In genomic region chr9:136537896-136538598, GRCh38 we compare ENCODE assay signal across 11 cellular contexts. TPM values are rescaled to one million over a fixed set of nuclear protein-coding genes. Genes with fewer than 3 reads are reported as not detected.
DNase-seq lines count a peak whose midpoint lies in the region; ATAC-seq and TF ChIP-seq lines count a peak whose summit lies in the region.
"Had no signal": no experiment of that assay in that cellular context is flagged by ENCODE, and none has a peak within 500 bp of the region (broad histone marks: within the 10 kb centered on the region; RNA-seq: fewer than 3 reads in every experiment).

No MANE protein-coding gene starts in this region.

- H3K27me3 ChIP-seq in heart left ventricle (no peaks in the 10 kb centered on the region), upper lobe of left lung (no peaks in the 10 kb centered on the region)

- DNase-seq in heart left ventricle (no peak), cardiac septum (ENCODE audit: low spot score) (no peak), iris pigment epithelial cell (ENCODE audit: low read depth) (peak; percentile 44), upper lobe of left lung (peak in 1 of 2 donors; percentile 78), epidermal melanocyte (ENCODE audit: insufficient read length, low spot score) (no peak), omental fat pad (ENCODE audit: low spot score) (no peak), NCI-H1694 (lab: John Stamatoyannopoulos, UW) (no peak)
- DNase-seq in activated naive CD8-positive, alpha-beta T cell treated with anti-CD3 and anti-CD28 coated beads for 36 hours = no peak
- DNase-seq: BE2C, nephron progenitor cell, SHP77 had no signal

- peaks cover 35 to 92% (median 82%) of the 10 kb centered on the region in 12 donors for H3K4me1 ChIP-seq in heart left ventricle
- peaks cover 85 to 94% (median 92%) of the 10 kb centered on the region in 4 donors for H3K4me1 ChIP-seq in upper lobe of left lung
- H3K4me1 ChIP-seq: BE2C had no signal

- H3K9me3 ChIP-seq in heart left ventricle (no peaks in the 10 kb centered on the region), upper lobe of left lung (no peaks in the 10 kb centered on the region)
- H3K9me3 ChIP-seq: BE2C had no signal

- no peaks in the 10 kb centered on the region for H3K9me3 Mint-ChIP-seq in activated naive CD8-positive, alpha-beta T cell treated with anti-CD3 and anti-CD28 coated beads for 36 hours
- H3K9me3 Mint-ChIP-seq: nephron progenitor cell had no signal

- ATAC-seq in heart left ventricle = no peak
- no peak for ATAC-seq in upper lobe of left lung (ENCODE audit: low FRiP score in 2 of 2)
- ATAC-seq in omental fat pad (ENCODE audit: low FRiP score) = no peak

- peak overlapping the region in 11 of 12 donors; percentile 66 to 97 (median 87) for H3K27ac ChIP-seq in heart left ventricle
- peak overlapping the region; percentile 94 to 98 (median 97) for H3K27ac ChIP-seq in upper lobe of left lung

- H3K4me1 Mint-ChIP-seq in activated naive CD8-positive, alpha-beta T cell treated with anti-CD3 and anti-CD28 coated beads for 36 hours = peaks cover 54% of the 10 kb centered on the region

- TF ChIP-seq EP300 in upper lobe of left lung (IDR thresholded peaks at IDR 0.05) = no peak

- H3K27ac Mint-ChIP-seq in activated naive CD8-positive, alpha-beta T cell treated with anti-CD3 and anti-CD28 coated beads for 36 hours = peak overlapping the region; percentile 100

- no peak for TF ChIP-seq POLR2A in heart left ventricle (IDR thresholded peaks at IDR 0.05)
- no peak for TF ChIP-seq POLR2A in upper lobe of left lung (IDR thresholded peaks at IDR 0.05)

- no peaks in the 10 kb centered on the region for H3K27me3 Mint-ChIP-seq in activated naive CD8-positive, alpha-beta T cell treated with anti-CD3 and anti-CD28 coated beads for 36 hours

- peaks cover 0 to 53% (median 25%) of the 10 kb centered on the region in 9 donors for H3K36me3 ChIP-seq in heart left ventricle
- peaks cover 0 to 34% (median 25%) of the 10 kb centered on the region in 4 donors for H3K36me3 ChIP-seq in upper lobe of left lung
- H3K36me3 ChIP-seq: BE2C had no signal

- TF ChIP-seq CTCF in heart left ventricle (IDR thresholded peaks at IDR 0.05) (no peak), upper lobe of left lung (IDR thresholded peaks at IDR 0.05) (no peak), omental fat pad (IDR thresholded peaks at IDR 0.05) (no peak)

- peak overlapping the region in 8 of 12 donors; percentile 11 to 50 (median 25) for H3K4me3 ChIP-seq in heart left ventricle
- peak overlapping the region in 2 of 4 donors; percentile 28 to 30 for H3K4me3 ChIP-seq in upper lobe of left lung

- intact Hi-C loops in heart left ventricle (cut with DNase I) = no loop called here
- intact Hi-C loops in cardiac septum (cut with DNase I) = loop anchor here (5.0 kb wide), 1 partner anchor 46 kb away; no protein-coding TSS in a partner anchor

- WGBS in heart left ventricle, 4 donors = 79 to 84% (median 81%) methylated on average over 16 to 21 of the region's 21 CpGs
- 76 to 82% methylated on average over 3 to 21 of the region's 21 CpGs for WGBS in upper lobe of left lung, 2 donors

- H3K4me3 Mint-ChIP-seq in activated naive CD8-positive, alpha-beta T cell treated with anti-CD3 and anti-CD28 coated beads for 36 hours = no peak overlapping the region
- H3K4me3 Mint-ChIP-seq: nephron progenitor cell had no signal

- H3K36me3 Mint-ChIP-seq in activated naive CD8-positive, alpha-beta T cell treated with anti-CD3 and anti-CD28 coated beads for 36 hours = peaks cover 32% of the 10 kb centered on the region

RNA-seq across cellular contexts. Expression of gene NOTCH1, which starts 7.8 kb away (rescaled TPM):
- total RNA-seq in heart left ventricle = 10 to 100 TPM; 12.1 to 47.3 (median 22.1) TPM
- polyA plus RNA-seq in heart left ventricle = 10 to 100 TPM in 1 of 2 donors, 1 to 10 TPM in 1; 8.0 to 12.1 TPM
- 29.7 TPM for total RNA-seq in cardiac septum
- 10 to 100 TPM; 48.2 to 51.6 TPM for total RNA-seq in activated naive CD8-positive, alpha-beta T cell treated with anti-CD3 and anti-CD28 coated beads for 36 hours
- 100 to 1,000 TPM in 4 of 6 donors, 10 to 100 TPM in 2; 49.6 to 175 (median 110) TPM for total RNA-seq in upper lobe of left lung
- 10 to 100 TPM; 10.4 to 61.8 (median 55.1) TPM for total RNA-seq in omental fat pad

RNA-seq across cellular contexts. Expression of gene SEC16A, which starts 55.2 kb away (rescaled TPM):
- total RNA-seq in heart left ventricle (10 to 100 TPM; 21.1 to 53.3 (median 30.2) TPM), cardiac septum (33.7 TPM), upper lobe of left lung (10 to 100 TPM; 64.1 to 89.1 (median 72.1) TPM), omental fat pad (10 to 100 TPM; 45.6 to 64.8 (median 56.5) TPM)
- polyA plus RNA-seq in heart left ventricle = 10 to 100 TPM; 20.9 to 29.9 TPM
- total RNA-seq in activated naive CD8-positive, alpha-beta T cell treated with anti-CD3 and anti-CD28 coated beads for 36 hours = 10 to 100 TPM; 69.4 to 71.2 TPM
